Comparison of ENCODE assay signal across 16 cellular contexts in genomic region chr22:26942301-26942927, GRCh38.
"Had no signal": no experiment of that assay in that cellular context is flagged by ENCODE, and none has a peak within 500 bp of the region (broad histone marks: within the 10 kb centered on the region; RNA-seq: fewer than 3 reads in every experiment).

No MANE protein-coding gene starts in this region.

- H3K4me1 ChIP-seq: colonic mucosa had no signal

- H3K27me3 ChIP-seq: colonic mucosa, sigmoid colon had no signal

- H3K36me3 ChIP-seq: colonic mucosa, sigmoid colon had no signal

- H3K36me3 Mint-ChIP-seq: activated naive CD8-positive, alpha-beta T cell treated with anti-CD3 and anti-CD28 coated beads, Interleukin-2, amount 10 ng/mL, durations not matched to agents 7 days and 5 days; type B pancreatic cell had no signal

- ATAC-seq: mucosa of descending colon, natural killer cell had no signal

- H3K9me3 ChIP-seq: colonic mucosa, mucosa of descending colon, sigmoid colon had no signal

- H3K27me3 Mint-ChIP-seq: activated CD4-positive, alpha-beta memory T cell treated with anti-CD3 and anti-CD28 coated beads, Interleukin-2, amount 10 ng/mL, durations not matched to agents 7 days and 5 days; activated naive CD8-positive, alpha-beta T cell treated with anti-CD3 and anti-CD28 coated beads, Interleukin-2, amount 10 ng/mL, durations not matched to agents 7 days and 5 days had no signal

- H3K27ac ChIP-seq: colonic mucosa, sigmoid colon had no signal

- H3K4me1 Mint-ChIP-seq: activated CD4-positive, alpha-beta memory T cell treated with anti-CD3 and anti-CD28 coated beads, Interleukin-2, amount 10 ng/mL, durations not matched to agents 7 days and 5 days; activated naive CD8-positive, alpha-beta T cell treated with anti-CD3 and anti-CD28 coated beads, Interleukin-2, amount 10 ng/mL, durations not matched to agents 7 days and 5 days; natural killer cell had no signal

- DNase-seq: activated CD4-positive, alpha-beta memory T cell treated with anti-CD3 and anti-CD28 coated beads, Interleukin-2, amount 10 ng/mL, durations not matched to agents 7 days and 5 days; activated CD4-positive, alpha-beta T cell treated with anti-CD3 and anti-CD28 coated beads for 1 hour; activated naive CD8-positive, alpha-beta T cell treated with anti-CD3 and anti-CD28 coated beads, Interleukin-2, amount 10 ng/mL, durations not matched to agents 7 days and 5 days; activated T-cell treated with anti-CD3 and anti-CD28 coated beads, Interleukin-2, amount 50 U/mL, for 48 hours; caudate nucleus; colonic mucosa; effector memory CD4-positive, alpha-beta T cell; hypothalamus; mucosa of descending colon; natural killer cell; sigmoid colon; stimulated activated CD4-positive, alpha-beta T cell treated with anti-CD3 and anti-CD28 coated beads, Interleukin-2, amount 100 ng/mL, for 48 hours; stimulated activated naive CD4-positive, alpha-beta T cell treated with Interleukin-2 at 50 U/mL for 16 hours; SW 1271 had no signal

- H3K4me3 ChIP-seq: colonic mucosa, mucosa of descending colon, sigmoid colon had no signal

- H3K4me3 Mint-ChIP-seq: activated CD4-positive, alpha-beta memory T cell treated with anti-CD3 and anti-CD28 coated beads, Interleukin-2, amount 10 ng/mL, durations not matched to agents 7 days and 5 days; activated naive CD8-positive, alpha-beta T cell treated with anti-CD3 and anti-CD28 coated beads, Interleukin-2, amount 10 ng/mL, durations not matched to agents 7 days and 5 days; natural killer cell; T-helper 2 cell treated with Interferon-gamma antibody and Interleukin-4, amounts not matched to agents 5 μg/mL and 100 μg/mL, for 36 hours; type B pancreatic cell had no signal

- H3K27ac Mint-ChIP-seq: activated CD4-positive, alpha-beta memory T cell treated with anti-CD3 and anti-CD28 coated beads, Interleukin-2, amount 10 ng/mL, durations not matched to agents 7 days and 5 days; activated naive CD8-positive, alpha-beta T cell treated with anti-CD3 and anti-CD28 coated beads, Interleukin-2, amount 10 ng/mL, durations not matched to agents 7 days and 5 days; natural killer cell; T-helper 2 cell treated with Interferon-gamma antibody and Interleukin-4, amounts not matched to agents 5 μg/mL and 100 μg/mL, for 36 hours; type B pancreatic cell had no signal
